ENCODE assay signal across 8 cellular contexts in genomic region chr17:42101513-42102292, GRCh38. TPM values are rescaled to one million over a fixed set of nuclear protein-coding genes. Genes with fewer than 3 reads are reported as not detected.
DNase-seq lines count a peak whose midpoint lies in the region; ATAC-seq and TF ChIP-seq lines count a peak whose summit lies in the region.

No MANE protein-coding gene starts in this region.

- TF ChIP-seq CTCF in AG09319 (IDR thresholded peaks at IDR 0.05; ENCODE audit: low read depth, low read length) (peak; percentile 84), PC-3 (conservative IDR thresholded peaks at IDR 0.05; ENCODE audit: low read depth, low read length) (peak; percentile 74), fibroblast of pulmonary artery (IDR thresholded peaks at IDR 0.05; ENCODE audit: low read length, missing control alignments) (peak; percentile 90), tibial artery (IDR thresholded peaks at IDR 0.05) (peak; percentile 66 to 73)

- H3K27ac ChIP-seq in PC-3 (ENCODE audit: low read length) (no peak overlapping the region), tibial artery (no peak overlapping the region)

- intact Hi-C loops in PC-3 (cut with micrococcal nuclease) = no loop called here
- intact Hi-C loops in tibial artery (cut with DNase I; ENCODE audit: low total_unique reads) = loop anchor here (5.0 kb wide), 1 partner anchor 34 kb away; no protein-coding TSS in a partner anchor

- H3F3A ChIP-seq in PC-3 (ENCODE audit: low read length, unreplicated experiment) = no peaks in the 10 kb centered on the region

- H3K4me2 ChIP-seq in PC-3 (ENCODE audit: low read length) = no peak overlapping the region

- no peak overlapping the region for H3K9ac ChIP-seq in PC-3 (ENCODE audit: low read length)

- H2AFZ ChIP-seq in PC-3 (ENCODE audit: low read length) = no peak overlapping the region

- H3K4me1 ChIP-seq in PC-3 (ENCODE audit: insufficient read depth, low read length) (peaks cover 3% of the 10 kb centered on the region; the same call in 1 of the 2 replicates), tibial artery (peaks cover 0 to 13% (median 6%) of the 10 kb centered on the region in 4 donors)

- H3K4me3 ChIP-seq in PC-3 (ENCODE audit: low read length) (no peak overlapping the region), fibroblast of pulmonary artery (replicated peaks; ENCODE audit: low read depth, low read length) (no peak overlapping the region), tibial artery (no peak overlapping the region)

- no peaks in the 10 kb centered on the region for H3K36me3 ChIP-seq in PC-3 (ENCODE audit: low read depth, low read length)
- H3K36me3 ChIP-seq in tibial artery = peaks cover 0 to 41% (median 11%) of the 10 kb centered on the region in 3 donors

- no peaks in the 10 kb centered on the region for H4K20me1 ChIP-seq in PC-3 (ENCODE audit: low read length)

- CTCF ChIA-PET in PC-3 (lab: Charles Lee) = interaction anchor here (0.6 to 0.7 kb wide), 2 partner anchors 34 to 418 kb away, joined by 3 to 4 read pairs; no protein-coding TSS in a partner anchor

- ATAC-seq in GM18909 (IDR thresholded peaks at IDR 0.05; ENCODE audit: poor library complexity, unreplicated experiment) (peak; percentile 44), PC-3 (peak; percentile 40), GM21717 (IDR thresholded peaks at IDR 0.05; ENCODE audit: unreplicated experiment) (no peak)

- H3K9me3 ChIP-seq in PC-3 (ENCODE audit: low read length) (no peaks in the 10 kb centered on the region), tibial artery (no peaks in the 10 kb centered on the region)

- H3K27me3 ChIP-seq in PC-3 (ENCODE audit: low read length) (no peaks in the 10 kb centered on the region), tibial artery (peaks cover 0 to 21% of the 10 kb centered on the region in 2 donors)

- no TSS peak for BruUV-seq in PC-3 (replicated peaks; lab: Mats Ljungman, UMichigan)

- POLR2A ChIA-PET in PC-3 (lab: Charles Lee; ENCODE audit: unreplicated experiment) = no interaction called here

- no peak for DNase-seq in AG09319 (ENCODE audit: extremely low read depth, low read depth)
- peak; percentile 51 for DNase-seq in PC-3
- peak; percentile 90 to 91 for DNase-seq in activated T-cell treated with anti-CD3 and anti-CD28 coated beads, Interleukin-2, amount 50 U/mL, for 48 hours
- DNase-seq in fibroblast of pulmonary artery (ENCODE audit: low read depth) = peak; percentile 76
- DNase-seq in non-pigmented ciliary epithelial cell (ENCODE audit: low read depth) = peak; percentile 22
- DNase-seq in tibial artery = peak; percentile 67 to 82

- H3K79me2 ChIP-seq in PC-3 (ENCODE audit: low read length) = no peaks in the 10 kb centered on the region

- H3K9me2 ChIP-seq in PC-3 (replicated peaks; ENCODE audit: low read length) = no peaks in the 10 kb centered on the region

RNA-seq across cellular contexts. Expression of gene ZNF385C, which starts 3.4 kb away (rescaled TPM):
- total RNA-seq in PC-3 (2014; rRNA removed) = 0.04 and 0.17 TPM in 2 replicates

RNA-seq across cellular contexts. Expression of gene DHX58, which starts 10.8 kb away (rescaled TPM):
- total RNA-seq in PC-3 (2014; rRNA removed) = not detected in 2 replicates

RNA-seq across cellular contexts. Expression of gene KAT2A, which starts 19.5 kb away (rescaled TPM):
- not detected in 2 replicates for total RNA-seq in PC-3 (2014; rRNA removed)

RNA-seq across cellular contexts. Expression of gene HSPB9, which starts 20.9 kb away (rescaled TPM):
- not detected in 2 replicates for total RNA-seq in PC-3 (2014; rRNA removed)

RNA-seq across cellular contexts. Expression of gene C17orf113, which starts 51.3 kb away (rescaled TPM):
- total RNA-seq in PC-3 (2014; rRNA removed) = 0.62 and 1.8 TPM in 2 replicates
